In the genomic region with DNA sequence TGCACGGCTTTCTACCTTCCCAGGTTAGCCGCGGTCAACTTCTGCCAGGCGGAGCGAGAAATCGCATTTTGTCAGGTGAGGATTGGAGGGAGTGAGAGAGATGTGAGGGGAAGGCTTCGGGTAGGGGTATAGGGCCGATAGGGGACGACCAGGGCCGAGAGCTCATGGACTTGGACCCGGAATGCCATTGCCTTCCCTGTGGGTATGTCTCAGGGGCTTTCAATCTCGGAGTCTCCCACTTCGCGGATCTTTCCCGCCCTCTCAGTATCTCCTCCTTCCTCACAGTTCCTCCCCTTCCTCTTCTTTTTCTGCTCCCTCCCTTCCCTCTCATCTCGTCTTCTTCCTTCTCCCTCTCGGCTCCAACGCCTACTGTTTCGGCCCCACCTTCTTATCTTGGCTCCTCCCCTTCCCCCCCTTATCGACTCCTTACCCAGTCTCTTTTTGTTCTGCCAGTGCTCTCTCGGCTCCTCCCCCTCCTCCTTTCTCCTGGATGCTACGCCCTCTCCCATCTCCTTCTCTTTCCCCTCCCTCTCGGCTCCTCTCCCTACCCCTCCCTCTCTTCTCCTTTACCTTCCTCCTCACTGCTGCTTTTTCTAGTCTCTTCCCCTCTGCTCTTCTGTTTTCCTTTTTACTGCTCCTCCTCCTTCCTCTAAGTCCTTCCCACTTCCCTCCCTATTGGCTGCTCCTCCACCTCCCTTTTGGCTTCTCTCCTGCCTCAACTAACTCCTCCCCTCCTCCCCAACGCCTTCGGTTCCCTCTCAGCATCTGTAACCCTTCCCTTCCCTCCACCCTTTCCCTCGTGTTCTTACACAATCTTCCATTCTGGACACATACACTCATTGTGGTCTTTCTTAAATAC, we compare ENCODE assay signal across 8 cellular contexts. TPM values are rescaled to one million over a fixed set of nuclear protein-coding genes. Genes with fewer than 3 reads are reported as not detected.
DNase-seq lines count a peak whose midpoint lies in the region; ATAC-seq, FAIRE-seq and TF ChIP-seq lines count a peak whose summit lies in the region.

No MANE protein-coding gene starts in this region.

- no peaks in the 10 kb centered on the region for H3K4me1 ChIP-seq in vagina

- peak; percentile 39 for DNase-seq in GM12892 (ENCODE audit: insufficient read length)
- peak; percentile 76 for DNase-seq in NCI-H1417 treated with DMSO at 0.1 percent for 48 hours (lab: John Stamatoyannopoulos, UW)
- peak; percentile 65 to 97 for DNase-seq in SW 1271 (lab: John Stamatoyannopoulos, UW)
- peak; percentile 82 for DNase-seq in amniotic stem cell (lab: John Stamatoyannopoulos, UW)
- DNase-seq in left cardiac atrium = peak; percentile 80
- DNase-seq in posterior cingulate gyrus = peak in 9 of 10 donors; percentile 22 to 90 (median 38)
- peak in 1 of 2 donors; percentile 94 for DNase-seq in vagina (ENCODE audit: extremely low spot score in 2 of 2)

- TF ChIP-seq POLR2A in GM12892 (IDR thresholded peaks at IDR 0.05; ENCODE audit: low read depth, low read length) (no peak), vagina (IDR thresholded peaks at IDR 0.05) (peak in 1 of 2 donors; percentile 58)

- H3K27me3 ChIP-seq in vagina = no peaks in the 10 kb centered on the region

- ATAC-seq in HG02763 (IDR thresholded peaks at IDR 0.05; ENCODE audit: unreplicated experiment) (peak; percentile 67), left cardiac atrium (peak; percentile 80 to 93)

- H3K4me3 ChIP-seq in vagina = peak overlapping the region; percentile 61 to 63

- H3K36me3 ChIP-seq in vagina = no peaks in the 10 kb centered on the region

- peak overlapping the region; percentile 88 for H3K27ac ChIP-seq in vagina

- no peak for TF ChIP-seq CTCF in vagina (IDR thresholded peaks at IDR 0.05)

- intact Hi-C loops in left cardiac atrium (cut with DNase I) (no loop called here), posterior cingulate gyrus (cut with DNase I) (loop anchor here (1.0 kb wide), 1 partner anchor 30 kb away; a partner anchor contains a TSS), vagina (cut with DNase I) (no loop called here)

- H3K9me3 ChIP-seq in vagina = no peaks in the 10 kb centered on the region

- FAIRE-seq in GM12892 (lab: Jason Lieb, UNC) = peak; percentile 81

RNA-seq across cellular contexts. Expression of a gene that starts 29.4 kb away (rescaled TPM):
- polyA plus RNA-seq in GM12892 (2012; ENCODE audit: missing spikeins) = 236 TPM
- total RNA-seq in left cardiac atrium (100 to 1,000 TPM in 1 of 2 donors, 10 to 100 TPM in 1; 71.7 to 104 TPM), vagina (193 TPM)
